Comparison of ENCODE assay signal across 19 cellular contexts in genomic region chr5:126108505-126108904, GRCh38.
DNase-seq lines count a peak whose midpoint lies in the region; ATAC-seq and TF ChIP-seq lines count a peak whose summit lies in the region.
"Had no signal": no experiment of that assay in that cellular context is flagged by ENCODE, and none has a peak within 500 bp of the region (broad histone marks: within the 10 kb centered on the region; RNA-seq: fewer than 3 reads in every experiment).

No MANE protein-coding gene starts in this region.

- H3F3A ChIP-seq in neural progenitor cell (ENCODE audit: low read depth) = no peaks in the 10 kb centered on the region

- H3K4me3 ChIP-seq in HAP-1 (no peak overlapping the region), epithelial cell of esophagus (ENCODE audit: low read length) (no peak overlapping the region), neural progenitor cell (no peak overlapping the region)
- H3K4me3 ChIP-seq: BLaER1 treated with 17β-estradiol and CSF1 and Interleukin-3, amounts not matched to agents 10 nM and 100 nM; pancreas; tibial artery had no signal

- H3K27me3 ChIP-seq in HAP-1 (ENCODE audit: low read depth) = no peaks in the 10 kb centered on the region
- H3K27me3 ChIP-seq in neural progenitor cell = no peaks in the 10 kb centered on the region
- H3K27me3 ChIP-seq: BLaER1 treated with 17β-estradiol and CSF1 and Interleukin-3, amounts not matched to agents 10 nM and 100 nM; pancreas; tibial artery had no signal

- no peak for ATAC-seq in GM18909 (IDR thresholded peaks at IDR 0.05; ENCODE audit: poor library complexity, unreplicated experiment)
- ATAC-seq: natural killer cell treated with Interleukin-12 subunit alpha and Interleukin-12 subunit beta and Interleukin-15 and Interleukin-18, amount 100 ng/mL, for 72 hours; pancreas had no signal

- peaks cover 6% of the 10 kb centered on the region for H3K36me3 Mint-ChIP-seq in neural progenitor cell

- H2AFZ ChIP-seq in neural progenitor cell (replicated peaks) = peak overlapping the region; percentile 97

- H3K36me3 ChIP-seq in HAP-1 (replicated peaks) (no peaks in the 10 kb centered on the region), neural progenitor cell (no peaks in the 10 kb centered on the region)
- H3K36me3 ChIP-seq: BLaER1 treated with 17β-estradiol and CSF1 and Interleukin-3, amounts not matched to agents 10 nM and 100 nM; pancreas; tibial artery had no signal

- H3K4me3 Mint-ChIP-seq in neural progenitor cell = no peak overlapping the region
- H3K4me3 Mint-ChIP-seq: activated T-cell treated with anti-CD3 and anti-CD28 coated beads, Interleukin-2, amount 50 U/mL, for 24 hours; natural killer cell treated with Interleukin-12 subunit alpha and Interleukin-12 subunit beta and Interleukin-15 and Interleukin-18, amount 100 ng/mL, for 72 hours had no signal

- H3K4me2 ChIP-seq in neural progenitor cell = no peak overlapping the region
- H3K4me2 ChIP-seq: BLaER1 treated with 17β-estradiol and CSF1 and Interleukin-3, amounts not matched to agents 10 nM and 100 nM had no signal

- DNase-seq in HAP-1 (ENCODE audit: low spot score in 2 of 2) (peak; percentile 17 to 54), NCI-H69 (lab: John Stamatoyannopoulos, UW) (peak; percentile 87), epithelial cell of esophagus (ENCODE audit: low read depth) (peak; percentile 84), neural progenitor cell (ENCODE audit: low spot score) (peak; percentile 7), Ammon's horn (ENCODE audit: low spot score) (no peak), SHP77 treated with DMSO at 0.1 percent for 48 hours (lab: John Stamatoyannopoulos, UW) (no peak)
- DNase-seq: activated CD4-positive, alpha-beta T cell treated with anti-CD3 and anti-CD28 coated beads for 4 hours; activated gamma-delta T cell treated with Interleukin-2 at 50 U/mL for 16 hours; activated T-cell treated with anti-CD3 and anti-CD28 coated beads, Interleukin-2, amount 50 U/mL, for 24 hours; Calu3; dermis blood vessel endothelial cell; NCI-H1092 treated with DMSO at 0.1 percent for 48 hours; NCI-H2029; NCI-H446; pancreas; tibial artery had no signal

- TF ChIP-seq CTCF in epithelial cell of esophagus (IDR thresholded peaks at IDR 0.05; ENCODE audit: insufficient read depth, low read depth, low read length, missing control alignments) (no peak), neural progenitor cell (IDR thresholded peaks at IDR 0.05) (no peak)

- in situ Hi-C loops in HAP-1 (cut with MboI; ENCODE audit: low sequenced_read_pairs) = no loop called here

- no peaks in the 10 kb centered on the region for H4K20me1 ChIP-seq in neural progenitor cell (ENCODE audit: low read depth)
- H4K20me1 ChIP-seq: BLaER1 treated with 17β-estradiol and CSF1 and Interleukin-3, amounts not matched to agents 10 nM and 100 nM had no signal

- H3K27me3 Mint-ChIP-seq in neural progenitor cell (ENCODE audit: insufficient read depth, low read depth) = no peaks in the 10 kb centered on the region
- H3K27me3 Mint-ChIP-seq: activated T-cell treated with anti-CD3 and anti-CD28 coated beads, Interleukin-2, amount 50 U/mL, for 24 hours; natural killer cell treated with Interleukin-12 subunit alpha and Interleukin-12 subunit beta and Interleukin-15 and Interleukin-18, amount 100 ng/mL, for 72 hours had no signal

- peaks cover 3% of the 10 kb centered on the region for H3K4me1 Mint-ChIP-seq in neural progenitor cell

- no peak overlapping the region for H3K27ac Mint-ChIP-seq in neural progenitor cell
- H3K27ac Mint-ChIP-seq: activated T-cell treated with anti-CD3 and anti-CD28 coated beads, Interleukin-2, amount 50 U/mL, for 24 hours; natural killer cell treated with Interleukin-12 subunit alpha and Interleukin-12 subunit beta and Interleukin-15 and Interleukin-18, amount 100 ng/mL, for 72 hours had no signal

- H3K9me3 ChIP-seq in HAP-1 (no peaks in the 10 kb centered on the region; the same call in 1 of the 2 replicates), neural progenitor cell (ENCODE audit: low read depth) (no peaks in the 10 kb centered on the region)
- H3K9me3 ChIP-seq: pancreas had no signal

- no peak overlapping the region for H3K27ac ChIP-seq in neural progenitor cell
- H3K27ac ChIP-seq: BLaER1 treated with 17β-estradiol and CSF1 and Interleukin-3, amounts not matched to agents 10 nM and 100 nM; pancreas; tibial artery had no signal

- peaks cover 11% of the 10 kb centered on the region for H3K9me3 Mint-ChIP-seq in neural progenitor cell

- H3K79me2 ChIP-seq in neural progenitor cell (ENCODE audit: low read depth) = no peaks in the 10 kb centered on the region

- peaks cover 6% of the 10 kb centered on the region; the same call in 1 of the 2 replicates for H3K4me1 ChIP-seq in HAP-1
- H3K4me1 ChIP-seq in neural progenitor cell = peaks cover 17% of the 10 kb centered on the region
- H3K4me1 ChIP-seq: BLaER1 treated with 17β-estradiol and CSF1 and Interleukin-3, amounts not matched to agents 10 nM and 100 nM; pancreas; tibial artery had no signal

- H3K9ac ChIP-seq in neural progenitor cell = no peak overlapping the region
- H3K9ac ChIP-seq: BLaER1 treated with 17β-estradiol and CSF1 and Interleukin-3, amounts not matched to agents 10 nM and 100 nM had no signal

Comparison
In these comparisons a context has a peak if more than half of its experiments do, and no peak if none do; other contexts are left out.
1. DNase-seq: peak in HAP-1 (2 of 2), NCI-H69 (single experiment), epithelial cell of esophagus (single experiment) and neural progenitor cell (single experiment); none in Ammon's horn (single experiment) and SHP77 treated with DMSO at 0.1 percent for 48 hours (single experiment).